ENCODE assay signal across 8 cellular contexts in genomic region chr15:68383161-68384074, GRCh38. TPM values are rescaled to one million over a fixed set of nuclear protein-coding genes. Genes with fewer than 3 reads are reported as not detected.
DNase-seq lines count a peak whose midpoint lies in the region; ATAC-seq and TF ChIP-seq lines count a peak whose summit lies in the region.

No MANE protein-coding gene starts in this region.

- intact Hi-C loops in Right ventricle myocardium superior (cut with DNase I) (loop anchor here (2.0 kb wide), 1 partner anchor 77 kb away; no protein-coding TSS in a partner anchor), prostate gland (cut with DNase I) (loop anchor here (2.0 to 10.0 kb wide), 2 partner anchors 77 to 291 kb away; no protein-coding TSS in a partner anchor)

- TF ChIP-seq POLR2A in prostate gland (IDR thresholded peaks at IDR 0.05), result no peak

- peak overlapping the region in 1 of 2 donors; percentile 33 for H3K27ac ChIP-seq in prostate gland

- H3K9me3 Mint-ChIP-seq in activated T-helper 17 cell treated with anti-CD3 and anti-CD28 coated beads, Interleukin-2, amount 50 U/mL, for 72 hours, result no peaks in the 10 kb centered on the region

- H3K4me1 Mint-ChIP-seq in activated T-helper 17 cell treated with anti-CD3 and anti-CD28 coated beads, Interleukin-2, amount 50 U/mL, for 72 hours, result peaks cover 10% of the 10 kb centered on the region

- no peak overlapping the region for H3K4me3 ChIP-seq in prostate gland

- peak overlapping the region; percentile 73 for H3K27ac Mint-ChIP-seq in activated T-helper 17 cell treated with anti-CD3 and anti-CD28 coated beads, Interleukin-2, amount 50 U/mL, for 72 hours

- H3K36me3 Mint-ChIP-seq in activated T-helper 17 cell treated with anti-CD3 and anti-CD28 coated beads, Interleukin-2, amount 50 U/mL, for 72 hours (ENCODE audit: low read depth), result no peaks in the 10 kb centered on the region

- DNase-seq in AG08396 (ENCODE audit: low spot score) (peak; percentile 54), NCI-H774 (lab: John Stamatoyannopoulos, UW) (peak; percentile 7), Right ventricle myocardium superior (no peak), prostate gland (ENCODE audit: low spot score) (peak; percentile 44), amniotic stem cell (lab: John Stamatoyannopoulos, UW) (no peak)

- no peaks in the 10 kb centered on the region for H3K36me3 ChIP-seq in prostate gland

- TF ChIP-seq CTCF in GM12874 (IDR thresholded peaks at IDR 0.05; ENCODE audit: insufficient read depth, low read depth, low read length), result peak; percentile 69
- peak; percentile 61 to 80 (median 70) for TF ChIP-seq CTCF in prostate gland (IDR thresholded peaks at IDR 0.05)

- H3K27me3 Mint-ChIP-seq in activated T-helper 17 cell treated with anti-CD3 and anti-CD28 coated beads, Interleukin-2, amount 50 U/mL, for 72 hours, result no peaks in the 10 kb centered on the region

- no peak overlapping the region for H3K4me3 Mint-ChIP-seq in activated T-helper 17 cell treated with anti-CD3 and anti-CD28 coated beads, Interleukin-2, amount 50 U/mL, for 72 hours

- H3K9me3 ChIP-seq in prostate gland, result no peaks in the 10 kb centered on the region

- peak; percentile 74 for ATAC-seq in activated T-helper 17 cell treated with anti-CD3 and anti-CD28 coated beads, Interleukin-2, amount 50 U/mL, for 72 hours (replicated peaks)
- ATAC-seq in Right ventricle myocardium superior (ENCODE audit: poor library complexity) (peak; percentile 71), HG03196 (IDR thresholded peaks at IDR 0.05; ENCODE audit: unreplicated experiment) (no peak)

- no peaks in the 10 kb centered on the region for H3K4me1 ChIP-seq in prostate gland (replicated peaks)

- no peaks in the 10 kb centered on the region for H3K27me3 ChIP-seq in prostate gland (replicated peaks; ENCODE audit: insufficient read depth)

- WGBS in prostate gland, result 91% methylated on average over 12 of the region's 12 CpGs

RNA-seq across cellular contexts. Expression of gene ITGA11, which starts 48.5 kb away (rescaled TPM):
- 10 to 100 TPM in 1 of 2 donors, under 1 TPM in 1; 0.95 to 13.1 TPM for total RNA-seq in activated T-helper 17 cell treated with anti-CD3 and anti-CD28 coated beads, Interleukin-2, amount 50 U/mL, for 72 hours
- 32.2 TPM for total RNA-seq in Right ventricle myocardium superior
- 10 to 100 TPM in 1 of 2 donors, 1 to 10 TPM in 1; 2.0 to 11.0 TPM for total RNA-seq in prostate gland

Comparison
In these comparisons a context has a peak if more than half of its experiments do, and no peak if none do; other contexts are left out.
1. DNase-seq: peak in AG08396 (single experiment), NCI-H774 (single experiment) and prostate gland (single experiment); none in Right ventricle myocardium superior (single experiment) and amniotic stem cell (single experiment).